23 cellular contexts compared by ENCODE assay signal in the genomic region with DNA sequence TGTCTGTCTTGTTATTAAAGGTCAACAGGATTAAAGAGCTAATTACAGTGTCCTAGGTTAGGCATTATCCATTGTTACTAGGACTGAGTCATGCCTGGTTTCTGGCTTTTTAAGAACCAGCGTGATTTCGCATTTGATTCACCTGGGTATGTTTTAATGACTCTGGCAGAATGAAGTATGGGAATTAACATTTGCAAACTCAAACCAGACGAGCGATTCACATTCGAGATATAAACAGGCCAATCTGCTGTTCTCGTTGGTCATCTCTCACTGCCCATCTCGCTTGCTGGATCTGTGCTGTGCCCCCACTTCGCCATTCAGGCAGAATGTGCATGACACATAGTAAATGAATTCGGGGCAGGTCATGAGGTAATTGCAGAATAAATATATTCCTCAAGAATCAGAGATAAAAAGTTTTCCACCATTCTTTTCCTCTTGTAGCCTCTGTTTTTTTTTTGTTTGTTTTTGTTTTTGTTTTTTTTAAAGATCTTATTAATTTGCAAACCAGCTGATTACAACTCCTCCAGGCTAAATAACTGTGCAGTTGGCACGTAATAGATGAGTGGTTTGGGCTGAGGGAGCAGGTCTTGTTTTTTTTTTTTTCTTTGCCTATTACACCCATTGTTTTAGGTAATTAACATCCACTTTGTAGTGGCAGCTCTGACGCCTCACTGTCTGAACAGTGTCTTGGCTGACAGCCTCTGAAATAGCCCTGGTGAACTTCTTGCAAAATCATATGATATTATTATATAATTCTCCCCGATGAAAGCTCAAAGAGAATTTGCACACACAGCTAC.
DNase-seq lines count a peak whose midpoint lies in the region; ATAC-seq, FAIRE-seq and TF ChIP-seq lines count a peak whose summit lies in the region.
"Had no signal": no experiment of that assay in that cellular context is flagged by ENCODE, and none has a peak within 500 bp of the region (broad histone marks: within the 10 kb centered on the region; RNA-seq: fewer than 3 reads in every experiment).

No MANE protein-coding gene starts in this region.

- peak; percentile 23 for FAIRE-seq in endometrium (lab: Jason Lieb, UNC)
- FAIRE-seq: bronchial epithelial cell had no signal

- no peaks in the 10 kb centered on the region for H3K4me1 Mint-ChIP-seq in T-helper 17 cell
- no peaks in the 10 kb centered on the region for H3K4me1 Mint-ChIP-seq in CD8-positive, alpha-beta memory T cell
- H3K4me1 Mint-ChIP-seq: activated CD4-positive, alpha-beta T cell treated with anti-CD3 and anti-CD28 coated beads, Interleukin-2, amount 10 ng/mL, durations not matched to agents 7 days and 5 days had no signal

- CTCF ChIA-PET in CD8-positive, alpha-beta memory T cell (lab: Charles Lee), result interaction anchor here (1.5 kb wide), 1 partner anchor 8 kb away, joined by 4 read pairs; no protein-coding TSS in a partner anchor

- peaks cover 0 to 22% (median 0%) of the 10 kb centered on the region in 9 donors for H3K27me3 ChIP-seq in heart left ventricle
- no peaks in the 10 kb centered on the region for H3K27me3 ChIP-seq in CD8-positive, alpha-beta memory T cell (ENCODE audit: insufficient read depth, low read length, poor library complexity, severe bottlenecking)
- H3K27me3 ChIP-seq: hepatocyte, right atrium auricular region had no signal

- ATAC-seq in Right ventricle myocardium inferior (peak; percentile 34), heart left ventricle (no peak), sciatic nerve (peak; percentile 15), T-helper 17 cell (no peak)
- ATAC-seq: activated naive CD4-positive, alpha-beta T cell treated with anti-CD3 and anti-CD28 coated beads, Interleukin-2, amount 50 U/mL, for 72 hours; mucosa of descending colon; upper lobe of right lung had no signal

- no peak for TF ChIP-seq POLR2A in heart left ventricle (IDR thresholded peaks at IDR 0.05)

- H3K27ac Mint-ChIP-seq in T-helper 17 cell, result no peak overlapping the region
- H3K27ac Mint-ChIP-seq in CD8-positive, alpha-beta memory T cell, result no peak overlapping the region
- H3K27ac Mint-ChIP-seq: activated CD4-positive, alpha-beta T cell treated with anti-CD3 and anti-CD28 coated beads, Interleukin-2, amount 10 ng/mL, durations not matched to agents 7 days and 5 days; activated naive CD4-positive, alpha-beta T cell treated with anti-CD3 and anti-CD28 coated beads, Interleukin-2, amount 50 U/mL, for 72 hours had no signal

- H3K4me1 ChIP-seq in heart left ventricle, result peaks cover 0 to 3% (median 0%) of the 10 kb centered on the region in 12 donors
- H3K4me1 ChIP-seq in CD8-positive, alpha-beta memory T cell (ENCODE audit: insufficient read depth, low read length), result no peaks in the 10 kb centered on the region
- H3K4me1 ChIP-seq: right atrium auricular region, stomach had no signal

- intact Hi-C loops in Right ventricle myocardium inferior (cut with DNase I) (loop anchor here (10.0 kb wide), 1 partner anchor 1054 kb away; no protein-coding TSS in a partner anchor), heart left ventricle (cut with DNase I) (loop anchor here in 4 of 10 donors (10.0 kb wide), 2 partner anchors 324 to 524 kb away; no protein-coding TSS in a partner anchor), sciatic nerve (cut with DNase I) (loop anchor here (10.0 kb wide), 1 partner anchor 384 kb away; no protein-coding TSS in a partner anchor)

- no peak overlapping the region for H3K27ac ChIP-seq in heart left ventricle
- H3K27ac ChIP-seq in CD8-positive, alpha-beta memory T cell (ENCODE audit: low read depth, low read length), result no peak overlapping the region
- H3K27ac ChIP-seq: hepatocyte, neutrophil, right atrium auricular region, stomach, upper lobe of right lung had no signal

- TF ChIP-seq CTCF in heart left ventricle (IDR thresholded peaks at IDR 0.05), result no peak

- POLR2A ChIA-PET in CD8-positive, alpha-beta memory T cell (lab: Charles Lee), result no interaction called here

- DNase-seq in Right ventricle myocardium inferior (ENCODE audit: missing footprints), result no peak
- DNase-seq in heart left ventricle, result no peak
- DNase-seq in NCI-H748 treated with DMSO at 0.1 percent for 48 hours (lab: John Stamatoyannopoulos, UW), result peak; percentile 33
- DNase-seq in sciatic nerve (ENCODE audit: low spot score), result no peak
- DNase-seq in DMS79 (lab: John Stamatoyannopoulos, UW), result no peak
- DNase-seq in T-helper 17 cell, result no peak
- no peak for DNase-seq in CD8-positive, alpha-beta memory T cell
- DNase-seq: activated CD4-positive, alpha-beta T cell treated with anti-CD3 and anti-CD28 coated beads, Interleukin-2, amount 10 ng/mL, durations not matched to agents 7 days and 5 days; DND-41; kidney glomerular epithelial cell; mucosa of descending colon; MV-4-11; NCI-H2081 treated with DMSO at 0.1 percent for 48 hours; NCI-H524 treated with DMSO at 0.1 percent for 48 hours; OCI-M1; stomach; upper lobe of right lung had no signal

- whole genome bisulfite sequencing in heart left ventricle, 4 donors, result 75 to 83% (median 76%) methylated on average over 12 of the region's 12 CpGs

- peaks cover 0 to 8% (median 3%) of the 10 kb centered on the region in 5 donors for H3K9me3 Mint-ChIP-seq in CD8-positive, alpha-beta memory T cell
- H3K9me3 Mint-ChIP-seq: activated CD4-positive, alpha-beta T cell treated with anti-CD3 and anti-CD28 coated beads, Interleukin-2, amount 10 ng/mL, durations not matched to agents 7 days and 5 days had no signal

- no peaks in the 10 kb centered on the region for H3K9me3 ChIP-seq in heart left ventricle
- H3K9me3 ChIP-seq in T-helper 17 cell (ENCODE audit: control insufficient read depth, low read length, poor library complexity, severe bottlenecking), result no peaks in the 10 kb centered on the region
- no peaks in the 10 kb centered on the region for H3K9me3 ChIP-seq in CD8-positive, alpha-beta memory T cell (ENCODE audit: low read length)
- H3K9me3 ChIP-seq: mucosa of descending colon, neutrophil, right atrium auricular region, stomach, upper lobe of right lung had no signal

- no peaks in the 10 kb centered on the region for H3K36me3 Mint-ChIP-seq in T-helper 17 cell (ENCODE audit: low read depth)
- no peaks in the 10 kb centered on the region for H3K36me3 Mint-ChIP-seq in CD8-positive, alpha-beta memory T cell

- no peak overlapping the region for H3K4me3 Mint-ChIP-seq in T-helper 17 cell
- no peak overlapping the region for H3K4me3 Mint-ChIP-seq in CD8-positive, alpha-beta memory T cell
- H3K4me3 Mint-ChIP-seq: activated CD4-positive, alpha-beta T cell treated with anti-CD3 and anti-CD28 coated beads, Interleukin-2, amount 10 ng/mL, durations not matched to agents 7 days and 5 days had no signal

- no peak overlapping the region for H3K4me3 ChIP-seq in heart left ventricle
- H3K4me3 ChIP-seq in CD8-positive, alpha-beta memory T cell (ENCODE audit: low read length), result no peak overlapping the region
- H3K4me3 ChIP-seq: hepatocyte, mucosa of descending colon, right atrium auricular region, stomach, upper lobe of right lung had no signal

- H3K36me3 ChIP-seq in heart left ventricle, result no peaks in the 10 kb centered on the region
- H3K36me3 ChIP-seq in CD8-positive, alpha-beta memory T cell (ENCODE audit: insufficient read depth, low read length), result no peaks in the 10 kb centered on the region
- H3K36me3 ChIP-seq: neutrophil, right atrium auricular region, stomach, upper lobe of right lung had no signal

- H3K27me3 Mint-ChIP-seq in T-helper 17 cell, result peaks cover 43% of the 10 kb centered on the region
- peaks cover 6 to 8% of the 10 kb centered on the region in 2 donors for H3K27me3 Mint-ChIP-seq in CD8-positive, alpha-beta memory T cell

Comparison
In these comparisons a context has a peak if more than half of its experiments do, and no peak if none do; other contexts are left out.
1. ATAC-seq: peak in Right ventricle myocardium inferior (single experiment) and sciatic nerve (single experiment); none in heart left ventricle (0 of 4) and T-helper 17 cell (single experiment).